Comparison of ENCODE assay signal across 12 cellular contexts in the genomic region with DNA sequence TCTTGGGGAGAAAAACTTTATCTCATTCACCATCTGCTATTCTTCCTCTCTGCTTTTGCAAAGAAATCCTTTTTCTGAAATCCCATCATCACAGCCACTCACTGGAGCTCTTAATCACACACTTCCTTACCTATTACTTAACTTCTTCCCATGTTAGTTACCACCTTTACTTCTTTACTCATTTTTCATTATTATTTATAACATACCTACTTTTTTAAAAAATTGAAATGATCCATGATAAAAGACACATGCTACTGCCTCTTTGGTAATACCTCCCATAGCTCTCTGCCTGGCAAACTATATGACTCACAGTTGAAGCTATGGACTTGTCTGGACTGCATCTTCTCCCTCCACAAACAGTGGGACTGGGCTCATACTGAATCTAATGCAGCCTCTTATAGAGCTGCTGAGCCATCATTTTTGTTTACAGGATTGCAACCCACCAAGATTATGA.
A peak's percentile ranks its signal among the peaks of the same experiment; 100 is the strongest.
DNase-seq lines count a peak whose midpoint lies in the region; TF ChIP-seq lines count a peak whose summit lies in the region.
"Had no signal": no experiment of that assay in that cellular context is flagged by ENCODE, and none has a peak within 500 bp of the region (broad histone marks: within the 10 kb centered on the region; RNA-seq: fewer than 3 reads in every experiment).

No MANE protein-coding gene starts in this region.

- H3K9ac ChIP-seq in endodermal cell (ENCODE audit: extremely low read depth, low read length, poor library complexity, severe bottlenecking) (no peak overlapping the region), smooth muscle cell (ENCODE audit: low read depth) (peak overlapping the region; percentile 39)

- peak overlapping the region; percentile 24 for H3K27ac Mint-ChIP-seq in T-helper 2 cell treated with Interferon-gamma antibody and Interleukin-4, amounts not matched to agents 5 μg/mL and 100 μg/mL, for 36 hours
- peak overlapping the region; percentile 12 for H3K27ac Mint-ChIP-seq in endodermal cell
- H3K27ac Mint-ChIP-seq: activated naive CD8-positive, alpha-beta T cell treated with anti-CD3 and anti-CD28 coated beads, Interleukin-2, amount 10 ng/mL, durations not matched to agents 7 days and 5 days had no signal

- H3K4me2 ChIP-seq in smooth muscle cell, result peak overlapping the region; percentile 44

- H3K27ac ChIP-seq in endodermal cell (ENCODE audit: low read depth, low read length) (no peak overlapping the region), smooth muscle cell (ENCODE audit: low read depth) (peak overlapping the region; percentile 92), ascending aorta (no peak overlapping the region)
- H3K27ac ChIP-seq: right atrium auricular region had no signal

- H3K36me3 ChIP-seq in endodermal cell (ENCODE audit: control insufficient read depth, insufficient read depth, low read length) (no peaks in the 10 kb centered on the region), smooth muscle cell (ENCODE audit: low read depth) (no peaks in the 10 kb centered on the region), ascending aorta (no peaks in the 10 kb centered on the region)
- H3K36me3 ChIP-seq: right atrium auricular region had no signal

- no peaks in the 10 kb centered on the region for H3K27me3 Mint-ChIP-seq in T-helper 2 cell treated with Interferon-gamma antibody and Interleukin-4, amounts not matched to agents 5 μg/mL and 100 μg/mL, for 36 hours (ENCODE audit: low read depth)
- H3K27me3 Mint-ChIP-seq in endodermal cell (ENCODE audit: insufficient read depth), result no peaks in the 10 kb centered on the region
- H3K27me3 Mint-ChIP-seq: activated naive CD8-positive, alpha-beta T cell treated with anti-CD3 and anti-CD28 coated beads, Interleukin-2, amount 10 ng/mL, durations not matched to agents 7 days and 5 days had no signal

- peaks cover 10% of the 10 kb centered on the region for H3K9me3 ChIP-seq in endodermal cell (ENCODE audit: control insufficient read depth, low read length)
- H3K9me3 ChIP-seq in smooth muscle cell (replicated peaks; ENCODE audit: low read depth), result no peaks in the 10 kb centered on the region
- H3K9me3 ChIP-seq in ascending aorta, result no peaks in the 10 kb centered on the region
- H3K9me3 ChIP-seq: right atrium auricular region had no signal

- no peaks in the 10 kb centered on the region for H4K20me1 ChIP-seq in smooth muscle cell (ENCODE audit: low read depth)

- no peak for TF ChIP-seq CTCF in endodermal cell (conservative IDR thresholded peaks at IDR 0.05)
- TF ChIP-seq CTCF in smooth muscle cell (IDR thresholded peaks at IDR 0.05; ENCODE audit: borderline replicate concordance, insufficient read depth, poor library complexity, severe bottlenecking), result no peak
- TF ChIP-seq CTCF in ascending aorta (IDR thresholded peaks at IDR 0.05), result no peak

- peaks cover 18% of the 10 kb centered on the region for H3K36me3 Mint-ChIP-seq in T-helper 2 cell treated with Interferon-gamma antibody and Interleukin-4, amounts not matched to agents 5 μg/mL and 100 μg/mL, for 36 hours (ENCODE audit: low read depth)
- no peaks in the 10 kb centered on the region for H3K36me3 Mint-ChIP-seq in endodermal cell (ENCODE audit: low read depth)

- H3K4me3 ChIP-seq in endodermal cell (ENCODE audit: low read length) (no peak overlapping the region), smooth muscle cell (no peak overlapping the region), ascending aorta (no peak overlapping the region)
- H3K4me3 ChIP-seq: right atrium auricular region had no signal

- DNase-seq in T-helper 2 cell treated with Interferon-gamma antibody and Interleukin-4, amounts not matched to agents 5 μg/mL and 100 μg/mL, for 36 hours (ENCODE audit: low spot score), result no peak
- DNase-seq in T-helper 2 cell (no peak), HS-5 (ENCODE audit: low read depth) (peak; percentile 32), endodermal cell (no peak), smooth muscle cell (lab: John Stamatoyannopoulos, UW; ENCODE audit: unreplicated experiment) (no peak), ascending aorta (ENCODE audit: low spot score in 2 of 2) (no peak), NOMO-1 (lab: John Stamatoyannopoulos, UW; ENCODE audit: unreplicated experiment in 2 of 2) (no peak)
- DNase-seq in activated T-cell treated with anti-CD3 and anti-CD28 coated beads, Interleukin-2, amount 50 U/mL, for 1 hour, result no peak
- DNase-seq: activated naive CD8-positive, alpha-beta T cell treated with anti-CD3 and anti-CD28 coated beads, Interleukin-2, amount 10 ng/mL, durations not matched to agents 7 days and 5 days; hypothalamus; NCI-H2171 treated with DMSO at 0.1 percent for 48 hours had no signal

- H2AFZ ChIP-seq in smooth muscle cell (ENCODE audit: low read depth), result no peak overlapping the region

- peaks cover 34% of the 10 kb centered on the region for H3K79me2 ChIP-seq in smooth muscle cell (ENCODE audit: low read depth)

- H3K4me3 Mint-ChIP-seq in T-helper 2 cell treated with Interferon-gamma antibody and Interleukin-4, amounts not matched to agents 5 μg/mL and 100 μg/mL, for 36 hours, result no peak overlapping the region
- no peak overlapping the region for H3K4me3 Mint-ChIP-seq in endodermal cell
- H3K4me3 Mint-ChIP-seq: activated naive CD8-positive, alpha-beta T cell treated with anti-CD3 and anti-CD28 coated beads, Interleukin-2, amount 10 ng/mL, durations not matched to agents 7 days and 5 days had no signal

- H3F3A ChIP-seq in smooth muscle cell (ENCODE audit: low read depth), result peaks cover 25% of the 10 kb centered on the region

- peaks cover 32% of the 10 kb centered on the region for H3K4me1 Mint-ChIP-seq in T-helper 2 cell treated with Interferon-gamma antibody and Interleukin-4, amounts not matched to agents 5 μg/mL and 100 μg/mL, for 36 hours (ENCODE audit: low read depth)
- peaks cover 24% of the 10 kb centered on the region for H3K4me1 Mint-ChIP-seq in endodermal cell

- H3K27me3 ChIP-seq in endodermal cell (ENCODE audit: control insufficient read depth, insufficient read depth, low read length, poor library complexity, severe bottlenecking), result no peaks in the 10 kb centered on the region
- no peaks in the 10 kb centered on the region for H3K27me3 ChIP-seq in smooth muscle cell (ENCODE audit: low read depth)
- no peaks in the 10 kb centered on the region for H3K27me3 ChIP-seq in ascending aorta
- H3K27me3 ChIP-seq: right atrium auricular region had no signal

- H3K4me1 ChIP-seq in endodermal cell (ENCODE audit: control insufficient read depth, insufficient read depth, low read length) (no peaks in the 10 kb centered on the region), smooth muscle cell (ENCODE audit: low read depth) (peaks cover 23% of the 10 kb centered on the region), ascending aorta (peaks cover 0 to 4% of the 10 kb centered on the region in 2 donors)

- H3K9me3 Mint-ChIP-seq in T-helper 2 cell treated with Interferon-gamma antibody and Interleukin-4, amounts not matched to agents 5 μg/mL and 100 μg/mL, for 36 hours, result peaks cover 12% of the 10 kb centered on the region
- peaks cover 7% of the 10 kb centered on the region for H3K9me3 Mint-ChIP-seq in endodermal cell
- H3K9me3 Mint-ChIP-seq: activated naive CD8-positive, alpha-beta T cell treated with anti-CD3 and anti-CD28 coated beads, Interleukin-2, amount 10 ng/mL, durations not matched to agents 7 days and 5 days had no signal

- intact Hi-C loops in ascending aorta (cut with DNase I), result no loop called here
